In genomic region chr4:165383757-165384156, GRCh38 we compare ENCODE assay signal across 14 cellular contexts. TPM values are rescaled to one million over a fixed set of nuclear protein-coding genes. Genes with fewer than 3 reads are reported as not detected.
DNase-seq lines count a peak whose midpoint lies in the region; ATAC-seq and TF ChIP-seq lines count a peak whose summit lies in the region.
"Had no signal": no experiment of that assay in that cellular context is flagged by ENCODE, and none has a peak within 500 bp of the region (broad histone marks: within the 10 kb centered on the region; RNA-seq: fewer than 3 reads in every experiment).

No MANE protein-coding gene starts in this region.

- H3K27ac ChIP-seq in right atrium auricular region: peak overlapping the region; percentile 5 to 12
- H3K27ac ChIP-seq: neutrophil had no signal

- no peak for ATAC-seq in GM19467 (IDR thresholded peaks at IDR 0.05; ENCODE audit: unreplicated experiment)

- peaks cover 0 to 4% of the 10 kb centered on the region in 2 donors for H3K27me3 ChIP-seq in right atrium auricular region

- TF ChIP-seq CTCF in right atrium auricular region (IDR thresholded peaks at IDR 0.05) (no peak), fibroblast of the aortic adventitia (IDR thresholded peaks at IDR 0.05; ENCODE audit: insufficient read depth, low read length) (no peak)

- DNase-seq in right atrium auricular region (ENCODE audit: low spot score): no peak
- DNase-seq in cardiac septum (ENCODE audit: low spot score): no peak
- DNase-seq in amniotic epithelial cell (ENCODE audit: low read depth): peak; percentile 30
- peak; percentile 68 for DNase-seq in fibroblast of the aortic adventitia (ENCODE audit: low read depth)
- no peak for DNase-seq in H4 (ENCODE audit: low spot score)
- no peak for DNase-seq in SW480 (ENCODE audit: low spot score)
- DNase-seq in NK-92 treated with Interleukin-12 subunit alpha and Interleukin-12 subunit beta, amount 100 ng/mL, for 24 hours (lab: John Stamatoyannopoulos, UW): no peak
- DNase-seq: ACHN; activated naive CD4-positive, alpha-beta T cell treated with anti-CD3 and anti-CD28 coated beads, Interleukin-2, amount 50 U/mL, for 16 hours; kidney; OCI-M1; stimulated activated CD4-positive, alpha-beta T cell treated with anti-CD3 and anti-CD28 coated beads, Interleukin-4, amount 100 ng/mL, for 24 hours had no signal

- intact Hi-C loops in cardiac septum (cut with DNase I): loop anchor here (5.0 kb wide), 1 partner anchor 79 kb away; no protein-coding TSS in a partner anchor

- no peaks in the 10 kb centered on the region for H3K4me1 ChIP-seq in right atrium auricular region

- H3K9me3 ChIP-seq in right atrium auricular region: no peaks in the 10 kb centered on the region
- H3K9me3 ChIP-seq: neutrophil had no signal

- no peaks in the 10 kb centered on the region for H3K36me3 ChIP-seq in right atrium auricular region
- H3K36me3 ChIP-seq: neutrophil had no signal

- H3K4me3 ChIP-seq in right atrium auricular region (no peak overlapping the region), fibroblast of the aortic adventitia (ENCODE audit: low read depth, low read length) (no peak overlapping the region)

RNA-seq across cellular contexts. Expression of gene CPE, which starts 4.9 kb away (rescaled TPM):
- total RNA-seq in right atrium auricular region (10 to 100 TPM; 56.8 to 93.6 TPM), cardiac septum (43.5 TPM), fibroblast of the aortic adventitia (ENCODE audit: low replicate concordance) (79.4 and 116 TPM in 2 replicates)
- 18.5 and 21.4 TPM in 2 replicates for total RNA-seq in H4 (2014; rRNA removed; shearing (Covaris generic))

RNA-seq across cellular contexts. Expression of gene MSMO1, which starts 56.3 kb away (rescaled TPM):
- 10 to 100 TPM; 11.3 to 20.3 TPM for total RNA-seq in right atrium auricular region
- 19.8 TPM for total RNA-seq in cardiac septum
- total RNA-seq in fibroblast of the aortic adventitia (ENCODE audit: low replicate concordance): 101 and 141 TPM in 2 replicates
- total RNA-seq in H4 (2014; rRNA removed; shearing (Covaris generic)): 138 and 149 TPM in 2 replicates

Comparison
In these comparisons a context has a peak if more than half of its experiments do, and no peak if none do; other contexts are left out.
1. DNase-seq: peak in amniotic epithelial cell (single experiment) and fibroblast of the aortic adventitia (single experiment); none in right atrium auricular region (single experiment), cardiac septum (single experiment), H4 (single experiment), SW480 (single experiment) and NK-92 treated with Interleukin-12 subunit alpha and Interleukin-12 subunit beta, amount 100 ng/mL, for 24 hours (single experiment).